Comparison of ENCODE assay signal across 8 cellular contexts in the genomic region with DNA sequence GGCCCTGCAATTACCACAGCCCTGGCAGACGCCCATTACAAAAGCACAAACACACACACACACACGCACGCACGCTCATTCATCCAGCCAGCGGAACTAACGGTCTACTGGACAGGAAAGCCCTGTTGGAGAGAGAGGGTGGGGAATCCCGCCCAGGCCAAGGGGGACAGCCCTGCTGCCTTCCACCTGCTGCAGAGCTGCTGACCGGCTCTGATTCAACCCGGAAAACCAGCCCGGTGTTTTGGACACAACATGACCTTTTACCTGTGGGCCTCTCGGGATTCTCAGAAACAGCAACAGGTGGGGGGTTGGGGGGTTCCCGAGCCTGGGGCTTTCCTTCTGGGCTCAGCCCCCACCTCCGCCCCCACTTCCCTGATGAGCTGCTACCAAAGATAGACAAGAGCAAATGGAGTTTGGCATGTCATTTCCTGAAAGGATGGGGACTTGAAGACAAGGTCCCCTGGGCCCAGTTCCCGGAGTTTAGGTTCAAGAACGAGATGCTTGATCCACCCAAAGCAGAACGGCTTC. TPM values are rescaled to one million over a fixed set of nuclear protein-coding genes. Genes with fewer than 3 reads are reported as not detected.
DNase-seq lines count a peak whose midpoint lies in the region; ATAC-seq and TF ChIP-seq lines count a peak whose summit lies in the region.

No MANE protein-coding gene starts in this region.

- CTCF ChIA-PET in HEK293T (lab: Yijun Ruan, JAX): no interaction called here

- intact Hi-C loops in head of caudate nucleus (cut with DNase I): no loop called here
- intact Hi-C loops in activated T-helper 1 cell treated with anti-CD3 and anti-CD28 coated beads, Interleukin-12 subunit alpha, Interleukin-12 subunit beta, Interleukin-2, Interleukin-4 antibody, amounts not matched to agents 30 ng/mL and 10 ng/mL and 1 ng/mL, durations not matched to agents 14 hours and 24 hours and 36 hours (cut with micrococcal nuclease): no loop called here

- peak; percentile 57 for ATAC-seq in GM19025 (IDR thresholded peaks at IDR 0.05; ENCODE audit: low read depth, unreplicated experiment)

- DNase-seq in SKM-1 (lab: John Stamatoyannopoulos, UW; ENCODE audit: unreplicated experiment) (peak; percentile 77), head of caudate nucleus (peak in 27 of 42 donors; percentile 15 to 67 (median 30)), retina (peak; percentile 53), HEK293T (ENCODE audit: extremely low spot score) (no peak), NCI-H2196 treated with DMSO at 0.1 percent for 48 hours (lab: John Stamatoyannopoulos, UW; ENCODE audit: unreplicated experiment) (no peak), NCI-H2196 (lab: John Stamatoyannopoulos, UW; ENCODE audit: unreplicated experiment) (no peak)
- no peak for DNase-seq in activated T-helper 1 cell treated with anti-CD3 and anti-CD28 coated beads, Interleukin-12 subunit alpha, Interleukin-12 subunit beta, Interleukin-2, Interleukin-4 antibody, amounts not matched to agents 30 ng/mL and 10 ng/mL and 1 ng/mL, durations not matched to agents 14 hours and 24 hours and 36 hours (ENCODE audit: low spot score)

- no peaks in the 10 kb centered on the region for H3K36me3 Mint-ChIP-seq in activated T-helper 1 cell treated with anti-CD3 and anti-CD28 coated beads, Interleukin-12 subunit alpha, Interleukin-12 subunit beta, Interleukin-2, Interleukin-4 antibody, amounts not matched to agents 30 ng/mL and 10 ng/mL and 1 ng/mL, durations not matched to agents 14 hours and 24 hours and 36 hours (ENCODE audit: low read depth)

- peaks cover 4% of the 10 kb centered on the region for H3K27me3 Mint-ChIP-seq in activated T-helper 1 cell treated with anti-CD3 and anti-CD28 coated beads, Interleukin-12 subunit alpha, Interleukin-12 subunit beta, Interleukin-2, Interleukin-4 antibody, amounts not matched to agents 30 ng/mL and 10 ng/mL and 1 ng/mL, durations not matched to agents 14 hours and 24 hours and 36 hours (ENCODE audit: insufficient read depth)

- no peak overlapping the region for H3K4me3 Mint-ChIP-seq in activated T-helper 1 cell treated with anti-CD3 and anti-CD28 coated beads, Interleukin-12 subunit alpha, Interleukin-12 subunit beta, Interleukin-2, Interleukin-4 antibody, amounts not matched to agents 30 ng/mL and 10 ng/mL and 1 ng/mL, durations not matched to agents 14 hours and 24 hours and 36 hours

- no peaks in the 10 kb centered on the region for H3K4me1 Mint-ChIP-seq in activated T-helper 1 cell treated with anti-CD3 and anti-CD28 coated beads, Interleukin-12 subunit alpha, Interleukin-12 subunit beta, Interleukin-2, Interleukin-4 antibody, amounts not matched to agents 30 ng/mL and 10 ng/mL and 1 ng/mL, durations not matched to agents 14 hours and 24 hours and 36 hours (ENCODE audit: low read depth)

- no peak overlapping the region for H3K27ac Mint-ChIP-seq in activated T-helper 1 cell treated with anti-CD3 and anti-CD28 coated beads, Interleukin-12 subunit alpha, Interleukin-12 subunit beta, Interleukin-2, Interleukin-4 antibody, amounts not matched to agents 30 ng/mL and 10 ng/mL and 1 ng/mL, durations not matched to agents 14 hours and 24 hours and 36 hours

- POLR2A ChIA-PET in HEK293T (lab: Yijun Ruan, JAX): interaction anchor here (1.2 kb wide), 1 partner anchor 12 kb away, joined by 3 read pairs; no protein-coding TSS in a partner anchor

- no peaks in the 10 kb centered on the region for H3K9me3 Mint-ChIP-seq in activated T-helper 1 cell treated with anti-CD3 and anti-CD28 coated beads, Interleukin-12 subunit alpha, Interleukin-12 subunit beta, Interleukin-2, Interleukin-4 antibody, amounts not matched to agents 30 ng/mL and 10 ng/mL and 1 ng/mL, durations not matched to agents 14 hours and 24 hours and 36 hours

TF ChIP-seq in HEK293T, 16 proteins besides CTCF, POLR2A, EP300 and RAD21:
- TF ChIP-seq, protein P1, sequence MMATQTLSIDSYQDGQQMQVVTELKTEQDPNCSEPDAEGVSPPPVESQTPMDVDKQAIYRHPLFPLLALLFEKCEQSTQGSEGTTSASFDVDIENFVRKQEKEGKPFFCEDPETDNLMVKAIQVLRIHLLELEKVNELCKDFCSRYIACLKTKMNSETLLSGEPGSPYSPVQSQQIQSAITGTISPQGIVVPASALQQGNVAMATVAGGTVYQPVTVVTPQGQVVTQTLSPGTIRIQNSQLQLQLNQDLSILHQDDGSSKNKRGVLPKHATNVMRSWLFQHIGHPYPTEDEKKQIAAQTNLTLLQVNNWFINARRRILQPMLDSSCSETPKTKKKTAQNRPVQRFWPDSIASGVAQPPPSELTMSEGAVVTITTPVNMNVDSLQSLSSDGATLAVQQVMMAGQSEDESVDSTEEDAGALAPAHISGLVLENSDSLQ (IDR thresholded peaks at IDR 0.05): no peak
- no peak for TF ChIP-seq L3MBTL2 (conservative IDR thresholded peaks at IDR 0.05)

RNA-seq across cellular contexts. Expression of gene SERPINE1, which starts 18.5 kb away (rescaled TPM):
- 0.36 and 0.47 TPM in 2 replicates for total RNA-seq in activated T-helper 1 cell treated with anti-CD3 and anti-CD28 coated beads, Interleukin-12 subunit alpha, Interleukin-12 subunit beta, Interleukin-2, Interleukin-4 antibody, amounts not matched to agents 30 ng/mL and 10 ng/mL and 1 ng/mL, durations not matched to agents 14 hours and 24 hours and 36 hours

RNA-seq across cellular contexts. Expression of gene TRIM56, which starts 23.1 kb away (rescaled TPM):
- 41.2 and 45.7 TPM in 2 replicates for total RNA-seq in activated T-helper 1 cell treated with anti-CD3 and anti-CD28 coated beads, Interleukin-12 subunit alpha, Interleukin-12 subunit beta, Interleukin-2, Interleukin-4 antibody, amounts not matched to agents 30 ng/mL and 10 ng/mL and 1 ng/mL, durations not matched to agents 14 hours and 24 hours and 36 hours

RNA-seq across cellular contexts. Expression of gene AP1S1, which starts 45.9 kb away (rescaled TPM):
- total RNA-seq in activated T-helper 1 cell treated with anti-CD3 and anti-CD28 coated beads, Interleukin-12 subunit alpha, Interleukin-12 subunit beta, Interleukin-2, Interleukin-4 antibody, amounts not matched to agents 30 ng/mL and 10 ng/mL and 1 ng/mL, durations not matched to agents 14 hours and 24 hours and 36 hours: 45.7 and 53.3 TPM in 2 replicates

RNA-seq across cellular contexts. Expression of gene VGF, which starts 57.0 kb away (rescaled TPM):
- total RNA-seq in activated T-helper 1 cell treated with anti-CD3 and anti-CD28 coated beads, Interleukin-12 subunit alpha, Interleukin-12 subunit beta, Interleukin-2, Interleukin-4 antibody, amounts not matched to agents 30 ng/mL and 10 ng/mL and 1 ng/mL, durations not matched to agents 14 hours and 24 hours and 36 hours: 0.10 and 0.21 TPM in 2 replicates

Comparison
In these comparisons a context has a peak if more than half of its experiments do, and no peak if none do; other contexts are left out.
1. DNase-seq: peak in SKM-1 (single experiment), head of caudate nucleus (27 of 42) and retina (single experiment); none in HEK293T (single experiment), NCI-H2196 treated with DMSO at 0.1 percent for 48 hours (single experiment), activated T-helper 1 cell treated with anti-CD3 and anti-CD28 coated beads, Interleukin-12 subunit alpha, Interleukin-12 subunit beta, Interleukin-2, Interleukin-4 antibody, amounts not matched to agents 30 ng/mL and 10 ng/mL and 1 ng/mL, durations not matched to agents 14 hours and 24 hours and 36 hours (single experiment) and NCI-H2196 (single experiment).